In genomic region chr20:52874241-52874640, GRCh38 we compare ENCODE assay signal across 29 cellular contexts.
"Had no signal": no experiment of that assay in that cellular context is flagged by ENCODE, and none has a peak within 500 bp of the region (broad histone marks: within the 10 kb centered on the region; RNA-seq: fewer than 3 reads in every experiment).

No MANE protein-coding gene starts in this region.

- H3K9me3 ChIP-seq: stomach, suprapubic skin, testis, thoracic aorta, thyroid gland, tibial artery, tibial nerve, transverse colon, upper lobe of left lung, upper lobe of right lung, uterus, vagina had no signal

- H3K27me3 ChIP-seq: stomach, suprapubic skin, testis, thyroid gland, tibial artery, tibial nerve, transverse colon, upper lobe of left lung, upper lobe of right lung, uterus, vagina had no signal

- H3K4me1 ChIP-seq: stomach, suprapubic skin, testis, thyroid gland, tibial artery, tibial nerve, transverse colon, upper lobe of left lung, upper lobe of right lung, uterus, vagina had no signal

- H3K36me3 ChIP-seq: stomach, suprapubic skin, thoracic aorta, thyroid gland, tibial artery, tibial nerve, transverse colon, upper lobe of left lung, upper lobe of right lung, uterus, vagina had no signal

- H3K27ac ChIP-seq: stomach, suprapubic skin, testis, thoracic aorta, thyroid gland, tibial artery, tibial nerve, transverse colon, upper lobe of left lung, upper lobe of right lung, uterus, vagina had no signal

- DNase-seq: stimulated activated CD4-positive, alpha-beta T cell treated with anti-CD3 and anti-CD28 coated beads, Interleukin-2, amount 100 ng/mL, for 48 hours; stimulated activated CD4-positive, alpha-beta T cell treated with anti-CD3 and anti-CD28 coated beads, Interleukin-4, amount 100 ng/mL, for 1 hour; stimulated activated CD4-positive, alpha-beta T cell treated with anti-CD3 and anti-CD28 coated beads, Interleukin-4, amount 100 ng/mL, for 24 hours; stimulated activated CD4-positive, alpha-beta T cell treated with anti-CD3 and anti-CD28 coated beads, Interleukin-4, amount 100 ng/mL, for 4 hours; stimulated activated CD8-positive, alpha-beta memory T cell treated with anti-CD3 and anti-CD28 coated beads, Interleukin-4, amount 100 ng/mL, for 48 hours; stimulated activated naive B cell treated with anti-CD40 and anti-IgM and Interleukin-4, amounts not matched to agents 10 μg/mL and 1 μg/mL and 100 μg/mL, for 72 hours; stimulated activated naive CD4-positive, alpha-beta T cell; stimulated activated naive CD4-positive, alpha-beta T cell treated with Interleukin-2 at 50 U/mL for 16 hours; stimulated activated naive CD8-positive, alpha-beta T cell treated with anti-CD3 and anti-CD28 coated beads, Interleukin-15, amount 100 ng/mL, for 72 hours; stimulated activated naive CD8-positive, alpha-beta T cell treated with anti-CD3 and anti-CD28 coated beads, Interleukin-15, Interleukin-2, amounts not matched to agents 100 U/mL and 50 U/mL, for 24 hours; stomach; substantia nigra; testis; thyroid gland; tibial artery; transverse colon; trophoblast cell; upper lobe of left lung; upper lobe of right lung; uterus had no signal

- FAIRE-seq: urothelium cell line had no signal

- H3K9me3 Mint-ChIP-seq: stimulated activated effector memory CD8-positive, alpha-beta T cell treated with anti-CD3 and anti-CD28 coated beads, Interleukin-12 subunit alpha, Interleukin-12 subunit beta, amount 100 ng/mL, for 72 hours; stimulated activated naive CD8-positive, alpha-beta T cell treated with anti-CD3 and anti-CD28 coated beads, Interleukin-15, amount 100 ng/mL, for 72 hours; stimulated activated naive CD8-positive, alpha-beta T cell treated with anti-CD3 and anti-CD28 coated beads, Interleukin-15, Interleukin-2, amounts not matched to agents 100 ng/mL and 50 ng/mL, for 24 hours had no signal

- H3K4me3 ChIP-seq: stomach, suprapubic skin, testis, thoracic aorta, thyroid gland, tibial artery, tibial nerve, transverse colon, upper lobe of left lung, upper lobe of right lung, uterus, vagina had no signal

- H3K36me3 Mint-ChIP-seq: stimulated activated effector memory CD8-positive, alpha-beta T cell treated with anti-CD3 and anti-CD28 coated beads, Interleukin-12 subunit alpha, Interleukin-12 subunit beta, amount 100 ng/mL, for 72 hours; stimulated activated memory B cell treated with anti-CD40 and anti-IgM and Interleukin-4, amounts not matched to agents 10 μg/mL and 1 μg/mL and 100 μg/mL, for 72 hours; stimulated activated naive B cell treated with anti-CD40 and anti-IgM and Interleukin-4, amounts not matched to agents 10 μg/mL and 1 μg/mL and 100 μg/mL, for 72 hours; type B pancreatic cell had no signal

- H3K27me3 Mint-ChIP-seq: stimulated activated naive CD8-positive, alpha-beta T cell treated with anti-CD3 and anti-CD28 coated beads, Interleukin-15, amount 100 ng/mL, for 72 hours; stimulated activated naive CD8-positive, alpha-beta T cell treated with anti-CD3 and anti-CD28 coated beads, Interleukin-15, Interleukin-2, amounts not matched to agents 100 ng/mL and 50 ng/mL, for 24 hours had no signal

- ATAC-seq: stimulated activated effector memory CD8-positive, alpha-beta T cell treated with anti-CD3 and anti-CD28 coated beads, Interleukin-12 subunit alpha, Interleukin-12 subunit beta, amount 100 ng/mL, for 72 hours; stimulated activated memory B cell treated with anti-CD40 and anti-IgM and Interleukin-4, amounts not matched to agents 10 μg/mL and 1 μg/mL and 100 μg/mL, for 72 hours; stimulated activated naive B cell treated with anti-CD40 and anti-IgM and Interleukin-4, amounts not matched to agents 10 μg/mL and 1 μg/mL and 100 μg/mL, for 72 hours; stimulated activated naive CD8-positive, alpha-beta T cell treated with anti-CD3 and anti-CD28 coated beads, Interleukin-15, amount 100 ng/mL, for 72 hours; stimulated activated naive CD8-positive, alpha-beta T cell treated with anti-CD3 and anti-CD28 coated beads, Interleukin-15, Interleukin-2, amounts not matched to agents 100 U/mL and 50 U/mL, for 24 hours; upper lobe of right lung had no signal

- H3K4me3 Mint-ChIP-seq: stimulated activated effector memory CD8-positive, alpha-beta T cell treated with anti-CD3 and anti-CD28 coated beads, Interleukin-12 subunit alpha, Interleukin-12 subunit beta, amount 100 ng/mL, for 72 hours; stimulated activated memory B cell treated with anti-CD40 and anti-IgM and Interleukin-4, amounts not matched to agents 10 μg/mL and 1 μg/mL and 100 μg/mL, for 72 hours; stimulated activated naive B cell treated with anti-CD40 and anti-IgM and Interleukin-4, amounts not matched to agents 10 μg/mL and 1 μg/mL and 100 μg/mL, for 72 hours; stimulated activated naive CD8-positive, alpha-beta T cell treated with anti-CD3 and anti-CD28 coated beads, Interleukin-15, amount 100 ng/mL, for 72 hours; stimulated activated naive CD8-positive, alpha-beta T cell treated with anti-CD3 and anti-CD28 coated beads, Interleukin-15, Interleukin-2, amounts not matched to agents 100 ng/mL and 50 ng/mL, for 24 hours; type B pancreatic cell had no signal

- H3K4me1 Mint-ChIP-seq: stimulated activated effector memory CD8-positive, alpha-beta T cell treated with anti-CD3 and anti-CD28 coated beads, Interleukin-12 subunit alpha, Interleukin-12 subunit beta, amount 100 ng/mL, for 72 hours; stimulated activated memory B cell treated with anti-CD40 and anti-IgM and Interleukin-4, amounts not matched to agents 10 μg/mL and 1 μg/mL and 100 μg/mL, for 72 hours; stimulated activated naive B cell treated with anti-CD40 and anti-IgM and Interleukin-4, amounts not matched to agents 10 μg/mL and 1 μg/mL and 100 μg/mL, for 72 hours; stimulated activated naive CD8-positive, alpha-beta T cell treated with anti-CD3 and anti-CD28 coated beads, Interleukin-15, amount 100 ng/mL, for 72 hours had no signal

- H3K27ac Mint-ChIP-seq: stimulated activated effector memory CD8-positive, alpha-beta T cell treated with anti-CD3 and anti-CD28 coated beads, Interleukin-12 subunit alpha, Interleukin-12 subunit beta, amount 100 ng/mL, for 72 hours; stimulated activated memory B cell treated with anti-CD40 and anti-IgM and Interleukin-4, amounts not matched to agents 10 μg/mL and 1 μg/mL and 100 μg/mL, for 72 hours; stimulated activated naive B cell treated with anti-CD40 and anti-IgM and Interleukin-4, amounts not matched to agents 10 μg/mL and 1 μg/mL and 100 μg/mL, for 72 hours; stimulated activated naive CD8-positive, alpha-beta T cell treated with anti-CD3 and anti-CD28 coated beads, Interleukin-15, amount 100 ng/mL, for 72 hours; stimulated activated naive CD8-positive, alpha-beta T cell treated with anti-CD3 and anti-CD28 coated beads, Interleukin-15, Interleukin-2, amounts not matched to agents 100 ng/mL and 50 ng/mL, for 24 hours; type B pancreatic cell had no signal
